In genomic region chr10:93386496-93387369, GRCh38 we compare ENCODE assay signal across 8 cellular contexts.
DNase-seq lines count a peak whose midpoint lies in the region; ATAC-seq and TF ChIP-seq lines count a peak whose summit lies in the region.
"Had no signal": no experiment of that assay in that cellular context is flagged by ENCODE, and none has a peak within 500 bp of the region (broad histone marks: within the 10 kb centered on the region; RNA-seq: fewer than 3 reads in every experiment).

No MANE protein-coding gene starts in this region.

- peak; percentile 58 for ATAC-seq in stimulated activated effector memory CD8-positive, alpha-beta T cell treated with anti-CD3 and anti-CD28 coated beads, Interleukin-12 subunit alpha, Interleukin-12 subunit beta, amount 100 ng/mL, for 72 hours

- DNase-seq in HFFc6 (peak; percentile 15), glutamatergic neuron (peak; percentile 22), erythroblast (lab: John Stamatoyannopoulos, UW) (no peak), GOT3 (lab: John Stamatoyannopoulos, UW) (no peak), HT-29 (ENCODE audit: low spot score) (no peak)
- DNase-seq in T-helper 2 cell treated with Interferon-gamma antibody and Interleukin-4, amounts not matched to agents 5 μg/mL and 100 μg/mL, for 36 hours (ENCODE audit: low spot score), result peak; percentile 10
- DNase-seq in stimulated activated effector memory CD8-positive, alpha-beta T cell treated with anti-CD3 and anti-CD28 coated beads, Interleukin-12 subunit alpha, Interleukin-12 subunit beta, amount 100 ng/mL, for 72 hours (ENCODE audit: low spot score in 2 of 2), result peak in 1 of 2 donors; percentile 55
- DNase-seq: activated B cell treated with CpG ODN at 0.5 μM for 24 hours had no signal

- peak; percentile 28 for TF ChIP-seq CTCF in HFFc6 (IDR thresholded peaks at IDR 0.05)
- TF ChIP-seq CTCF in glutamatergic neuron (IDR thresholded peaks at IDR 0.05; ENCODE audit: partially characterized antibody, unreplicated experiment), result no peak

- peaks cover 86% of the 10 kb centered on the region for H3K36me3 Mint-ChIP-seq in HFFc6 (ENCODE audit: low read depth)
- peaks cover 2% of the 10 kb centered on the region for H3K36me3 Mint-ChIP-seq in T-helper 2 cell treated with Interferon-gamma antibody and Interleukin-4, amounts not matched to agents 5 μg/mL and 100 μg/mL, for 36 hours (ENCODE audit: low read depth)
- no peaks in the 10 kb centered on the region for H3K36me3 Mint-ChIP-seq in glutamatergic neuron (ENCODE audit: unreplicated experiment)
- H3K36me3 Mint-ChIP-seq in stimulated activated effector memory CD8-positive, alpha-beta T cell treated with anti-CD3 and anti-CD28 coated beads, Interleukin-12 subunit alpha, Interleukin-12 subunit beta, amount 100 ng/mL, for 72 hours, result peaks cover 9% of the 10 kb centered on the region

- H3K4me3 Mint-ChIP-seq in HFFc6 (peak overlapping the region; percentile 72), glutamatergic neuron (ENCODE audit: unreplicated experiment) (no peak overlapping the region)
- peak overlapping the region; percentile 51 for H3K4me3 Mint-ChIP-seq in T-helper 2 cell treated with Interferon-gamma antibody and Interleukin-4, amounts not matched to agents 5 μg/mL and 100 μg/mL, for 36 hours
- peak overlapping the region; percentile 50 for H3K4me3 Mint-ChIP-seq in stimulated activated effector memory CD8-positive, alpha-beta T cell treated with anti-CD3 and anti-CD28 coated beads, Interleukin-12 subunit alpha, Interleukin-12 subunit beta, amount 100 ng/mL, for 72 hours
- H3K4me3 Mint-ChIP-seq: activated B cell treated with CpG ODN at 0.5 μM for 24 hours had no signal

- H3K27me3 Mint-ChIP-seq in HFFc6 (ENCODE audit: insufficient read depth) (peaks cover 21% of the 10 kb centered on the region), glutamatergic neuron (ENCODE audit: unreplicated experiment) (peaks cover 2% of the 10 kb centered on the region)
- H3K27me3 Mint-ChIP-seq in T-helper 2 cell treated with Interferon-gamma antibody and Interleukin-4, amounts not matched to agents 5 μg/mL and 100 μg/mL, for 36 hours (ENCODE audit: low read depth), result no peaks in the 10 kb centered on the region
- H3K27me3 Mint-ChIP-seq: activated B cell treated with CpG ODN at 0.5 μM for 24 hours had no signal

- TF ChIP-seq POLR2A in erythroblast (IDR thresholded peaks at IDR 0.05; ENCODE audit: low read length), result no peak

- H3K9me3 Mint-ChIP-seq in HFFc6 (no peaks in the 10 kb centered on the region), glutamatergic neuron (ENCODE audit: unreplicated experiment) (no peaks in the 10 kb centered on the region)
- no peaks in the 10 kb centered on the region for H3K9me3 Mint-ChIP-seq in T-helper 2 cell treated with Interferon-gamma antibody and Interleukin-4, amounts not matched to agents 5 μg/mL and 100 μg/mL, for 36 hours
- H3K9me3 Mint-ChIP-seq in stimulated activated effector memory CD8-positive, alpha-beta T cell treated with anti-CD3 and anti-CD28 coated beads, Interleukin-12 subunit alpha, Interleukin-12 subunit beta, amount 100 ng/mL, for 72 hours, result no peaks in the 10 kb centered on the region
- H3K9me3 Mint-ChIP-seq: activated B cell treated with CpG ODN at 0.5 μM for 24 hours had no signal

- H3K4me1 Mint-ChIP-seq in HFFc6 (ENCODE audit: low read depth) (peaks cover 92% of the 10 kb centered on the region), glutamatergic neuron (ENCODE audit: low read depth, unreplicated experiment) (peaks cover 16% of the 10 kb centered on the region)
- peaks cover 28% of the 10 kb centered on the region for H3K4me1 Mint-ChIP-seq in T-helper 2 cell treated with Interferon-gamma antibody and Interleukin-4, amounts not matched to agents 5 μg/mL and 100 μg/mL, for 36 hours (ENCODE audit: low read depth)
- peaks cover 19% of the 10 kb centered on the region for H3K4me1 Mint-ChIP-seq in stimulated activated effector memory CD8-positive, alpha-beta T cell treated with anti-CD3 and anti-CD28 coated beads, Interleukin-12 subunit alpha, Interleukin-12 subunit beta, amount 100 ng/mL, for 72 hours

- H3K27ac Mint-ChIP-seq in HFFc6 (peak overlapping the region; percentile 90), glutamatergic neuron (ENCODE audit: unreplicated experiment) (peak overlapping the region; percentile 84)
- H3K27ac Mint-ChIP-seq in T-helper 2 cell treated with Interferon-gamma antibody and Interleukin-4, amounts not matched to agents 5 μg/mL and 100 μg/mL, for 36 hours, result peak overlapping the region; percentile 93
- peak overlapping the region; percentile 91 for H3K27ac Mint-ChIP-seq in stimulated activated effector memory CD8-positive, alpha-beta T cell treated with anti-CD3 and anti-CD28 coated beads, Interleukin-12 subunit alpha, Interleukin-12 subunit beta, amount 100 ng/mL, for 72 hours
- H3K27ac Mint-ChIP-seq: activated B cell treated with CpG ODN at 0.5 μM for 24 hours had no signal

Comparison
In these comparisons a context has a peak if more than half of its experiments do, and no peak if none do; other contexts are left out.
1. DNase-seq: peak in HFFc6 (single experiment), T-helper 2 cell treated with Interferon-gamma antibody and Interleukin-4, amounts not matched to agents 5 μg/mL and 100 μg/mL, for 36 hours (single experiment) and glutamatergic neuron (single experiment); none in erythroblast (0 of 2), GOT3 (single experiment) and HT-29 (single experiment).
2. Peak in every context shown above with its lines, with median percentiles within 50 percentile points of each other: H3K27ac Mint-ChIP-seq.